ENCODE assay signal across 24 cellular contexts in genomic region chr16:84986879-84987278, GRCh38. TPM values are rescaled to one million over a fixed set of nuclear protein-coding genes. Genes with fewer than 3 reads are reported as not detected.
DNase-seq lines count a peak whose midpoint lies in the region; ATAC-seq, FAIRE-seq and TF ChIP-seq lines count a peak whose summit lies in the region.
"Had no signal": no experiment of that assay in that cellular context is flagged by ENCODE, and none has a peak within 500 bp of the region (broad histone marks: within the 10 kb centered on the region; RNA-seq: fewer than 3 reads in every experiment).

No MANE protein-coding gene starts in this region.

- intact Hi-C loops in kidney (cut with DNase I), result no loop called here

- H3K9me3 ChIP-seq in CD4-positive, CD25-positive, alpha-beta regulatory T cell (ENCODE audit: control insufficient read depth in 2 of 2, low read length in 2 of 2), result no peaks in the 10 kb centered on the region
- H3K9me3 ChIP-seq in kidney (ENCODE audit: control insufficient read depth in 1 of 2, low read length in 2 of 2), result no peaks in the 10 kb centered on the region
- H3K9me3 ChIP-seq: body of pancreas, esophagus muscularis mucosa had no signal

- H3K4me1 ChIP-seq in CD4-positive, CD25-positive, alpha-beta regulatory T cell (ENCODE audit: control insufficient read depth, insufficient read depth, low read length, poor library complexity, severe bottlenecking), result no peaks in the 10 kb centered on the region
- H3K4me1 ChIP-seq in kidney (ENCODE audit: control insufficient read depth in 1 of 2, insufficient read depth in 1 of 2, low read depth in 1 of 2, low read length in 2 of 2) (peaks cover 0 to 2% of the 10 kb centered on the region in 2 donors), rectal smooth muscle tissue (ENCODE audit: control insufficient read depth, insufficient read depth, low read length) (peaks cover 4% of the 10 kb centered on the region)

- no peak for TF ChIP-seq CTCF in kidney (IDR thresholded peaks at IDR 0.05; ENCODE audit: borderline replicate concordance, extremely low read depth, insufficient read depth)

- no peak overlapping the region for H3K4me3 ChIP-seq in CD4-positive, CD25-positive, alpha-beta regulatory T cell (ENCODE audit: low read depth, low read length)
- H3K4me3 ChIP-seq in kidney (ENCODE audit: low read length in 2 of 2), result no peak overlapping the region
- no peak overlapping the region for H3K4me3 ChIP-seq in rectal smooth muscle tissue (ENCODE audit: low read length)
- H3K4me3 ChIP-seq: body of pancreas, esophagus muscularis mucosa, lung had no signal

- peaks cover 0 to 21% (median 8%) of the 10 kb centered on the region in 4 donors for H3K4me1 Mint-ChIP-seq in CD4-positive, CD25-positive, alpha-beta regulatory T cell
- peaks cover 14% of the 10 kb centered on the region for H3K4me1 Mint-ChIP-seq in stimulated activated memory B cell treated with anti-CD40 and anti-IgM and Interleukin-4, amounts not matched to agents 10 μg/mL and 1 μg/mL and 100 μg/mL, for 72 hours
- peaks cover 25% of the 10 kb centered on the region for H3K4me1 Mint-ChIP-seq in stimulated activated naive CD8-positive, alpha-beta T cell treated with anti-CD3 and anti-CD28 coated beads, Interleukin-15, amount 100 ng/mL, for 72 hours
- H3K4me1 Mint-ChIP-seq: WTC11 had no signal

- H3K27ac Mint-ChIP-seq in CD4-positive, CD25-positive, alpha-beta regulatory T cell, result peak overlapping the region in 2 of 3 donors; percentile 11 to 80
- no peak overlapping the region for H3K27ac Mint-ChIP-seq in stimulated activated memory B cell treated with anti-CD40 and anti-IgM and Interleukin-4, amounts not matched to agents 10 μg/mL and 1 μg/mL and 100 μg/mL, for 72 hours
- peak overlapping the region in 1 of 2 donors; percentile 87 for H3K27ac Mint-ChIP-seq in stimulated activated naive CD8-positive, alpha-beta T cell treated with anti-CD3 and anti-CD28 coated beads, Interleukin-15, amount 100 ng/mL, for 72 hours
- H3K27ac Mint-ChIP-seq: WTC11 had no signal

- H3K36me3 ChIP-seq in CD4-positive, CD25-positive, alpha-beta regulatory T cell (ENCODE audit: control insufficient read depth, insufficient read depth, low read length), result peaks cover 59% of the 10 kb centered on the region
- H3K36me3 ChIP-seq in kidney (ENCODE audit: control insufficient read depth in 1 of 2, insufficient read depth in 2 of 2, low read length in 2 of 2) (peaks cover 29 to 30% of the 10 kb centered on the region in 2 donors), rectal smooth muscle tissue (ENCODE audit: control insufficient read depth, insufficient read depth, low read length) (peaks cover 31% of the 10 kb centered on the region)

- peaks cover 47% of the 10 kb centered on the region for H3K36me3 Mint-ChIP-seq in CD4-positive, CD25-positive, alpha-beta regulatory T cell
- H3K36me3 Mint-ChIP-seq in stimulated activated memory B cell treated with anti-CD40 and anti-IgM and Interleukin-4, amounts not matched to agents 10 μg/mL and 1 μg/mL and 100 μg/mL, for 72 hours, result peaks cover 65% of the 10 kb centered on the region

- H3K9ac ChIP-seq in kidney (ENCODE audit: low read length in 2 of 2), result no peak overlapping the region
- no peak overlapping the region for H3K9ac ChIP-seq in rectal smooth muscle tissue (ENCODE audit: low read length)

- no peak overlapping the region for H3K4me3 Mint-ChIP-seq in CD4-positive, CD25-positive, alpha-beta regulatory T cell
- H3K4me3 Mint-ChIP-seq in stimulated activated memory B cell treated with anti-CD40 and anti-IgM and Interleukin-4, amounts not matched to agents 10 μg/mL and 1 μg/mL and 100 μg/mL, for 72 hours, result no peak overlapping the region
- no peak overlapping the region for H3K4me3 Mint-ChIP-seq in stimulated activated naive CD8-positive, alpha-beta T cell treated with anti-CD3 and anti-CD28 coated beads, Interleukin-15, amount 100 ng/mL, for 72 hours
- H3K4me3 Mint-ChIP-seq: CD8-positive, alpha-beta memory T cell; effector memory CD8-positive, alpha-beta T cell; WTC11 had no signal

- H3K27me3 Mint-ChIP-seq in CD4-positive, CD25-positive, alpha-beta regulatory T cell, result no peaks in the 10 kb centered on the region
- no peaks in the 10 kb centered on the region for H3K27me3 Mint-ChIP-seq in stimulated activated memory B cell treated with anti-CD40 and anti-IgM and Interleukin-4, amounts not matched to agents 10 μg/mL and 1 μg/mL and 100 μg/mL, for 72 hours
- no peaks in the 10 kb centered on the region for H3K27me3 Mint-ChIP-seq in stimulated activated naive CD8-positive, alpha-beta T cell treated with anti-CD3 and anti-CD28 coated beads, Interleukin-15, amount 100 ng/mL, for 72 hours
- H3K27me3 Mint-ChIP-seq: CD8-positive, alpha-beta memory T cell; effector memory CD8-positive, alpha-beta T cell had no signal

- no peaks in the 10 kb centered on the region for H3K9me3 Mint-ChIP-seq in CD4-positive, CD25-positive, alpha-beta regulatory T cell
- no peaks in the 10 kb centered on the region for H3K9me3 Mint-ChIP-seq in stimulated activated memory B cell treated with anti-CD40 and anti-IgM and Interleukin-4, amounts not matched to agents 10 μg/mL and 1 μg/mL and 100 μg/mL, for 72 hours
- H3K9me3 Mint-ChIP-seq in stimulated activated naive CD8-positive, alpha-beta T cell treated with anti-CD3 and anti-CD28 coated beads, Interleukin-15, amount 100 ng/mL, for 72 hours, result no peaks in the 10 kb centered on the region
- H3K9me3 Mint-ChIP-seq: CD8-positive, alpha-beta memory T cell; effector memory CD8-positive, alpha-beta T cell; WTC11 had no signal

- FAIRE-seq in HTR-8/SVneo (lab: Jason Lieb, UNC), result peak; percentile 40
- FAIRE-seq in kidney (lab: Jason Lieb, UNC), result no peak
- FAIRE-seq: G401.6, GM19239, small intestine had no signal

- no peak for DNase-seq in CD4-positive, CD25-positive, alpha-beta regulatory T cell
- DNase-seq in HTR-8/SVneo (ENCODE audit: insufficient read length, low spot score) (no peak), kidney (peak; percentile 14)
- DNase-seq in stimulated activated CD8-positive, alpha-beta memory T cell treated with anti-CD3 and anti-CD28 coated beads, Interleukin-4, amount 100 ng/mL, for 48 hours, result no peak
- DNase-seq in stimulated activated naive CD8-positive, alpha-beta T cell treated with anti-CD3 and anti-CD28 coated beads, Interleukin-15, amount 100 ng/mL, for 72 hours, result no peak
- DNase-seq: activated CD8-positive, alpha-beta memory T cell treated with anti-CD3 and anti-CD28 coated beads, Interleukin-2, amount 50 U/mL, for 48 hours; activated effector memory CD4-positive, alpha-beta T cell treated with Interleukin-2 at 50 U/mL for 16 hours; body of pancreas; CD8-positive, alpha-beta memory T cell; effector memory CD8-positive, alpha-beta T cell; islet precursor cell; NCI-H2029 treated with DMSO at 0.1 percent for 48 hours; NCI-H774; small intestine; stimulated activated CD4-positive, alpha-beta T cell treated with anti-CD3 and anti-CD28 coated beads, Interleukin-1b, Interleukin-23, amount 100 ng/mL, for 48 hours; T1000 had no signal

- no peak overlapping the region for H3K27ac ChIP-seq in CD4-positive, CD25-positive, alpha-beta regulatory T cell (ENCODE audit: insufficient read depth, low read length, poor library complexity, severe bottlenecking)
- no peak overlapping the region for H3K27ac ChIP-seq in kidney (ENCODE audit: low read depth in 2 of 2, low read length in 2 of 2)
- H3K27ac ChIP-seq in rectal smooth muscle tissue (ENCODE audit: low read depth, low read length), result peak overlapping the region; percentile 1
- H3K27ac ChIP-seq: body of pancreas had no signal

- no peak for ATAC-seq in CD4-positive, CD25-positive, alpha-beta regulatory T cell (ENCODE audit: low read depth in 2 of 2)
- no peak for ATAC-seq in stimulated activated memory B cell treated with anti-CD40 and anti-IgM and Interleukin-4, amounts not matched to agents 10 μg/mL and 1 μg/mL and 100 μg/mL, for 72 hours
- no peak for ATAC-seq in stimulated activated naive CD8-positive, alpha-beta T cell treated with anti-CD3 and anti-CD28 coated beads, Interleukin-15, amount 100 ng/mL, for 72 hours
- ATAC-seq: body of pancreas; effector memory CD8-positive, alpha-beta T cell; Right ventricle myocardium inferior; WTC11 had no signal

- H3K27me3 ChIP-seq in CD4-positive, CD25-positive, alpha-beta regulatory T cell (ENCODE audit: control insufficient read depth, insufficient read depth, low read length), result no peaks in the 10 kb centered on the region
- H3K27me3 ChIP-seq in rectal smooth muscle tissue (ENCODE audit: control insufficient read depth, insufficient read depth, low read length), result no peaks in the 10 kb centered on the region
- H3K27me3 ChIP-seq: body of pancreas, esophagus muscularis mucosa had no signal

RNA-seq across cellular contexts. Expression of gene ZDHHC7, which starts 24.5 kb away (rescaled TPM):
- 42.6 TPM for total RNA-seq in CD4-positive, CD25-positive, alpha-beta regulatory T cell
- polyA plus RNA-seq in CD4-positive, CD25-positive, alpha-beta regulatory T cell, result 10 to 100 TPM; 26.0 to 38.9 (median 37.1) TPM
- 54.4 TPM for total RNA-seq in kidney
- 23.4 TPM for polyA plus RNA-seq in kidney (ENCODE audit: insufficient read depth, low read depth, low replicate concordance)

RNA-seq across cellular contexts. Expression of gene KIAA0513, which starts 40.7 kb away (rescaled TPM):
- total RNA-seq in CD4-positive, CD25-positive, alpha-beta regulatory T cell, result 7.5 TPM
- 1 to 10 TPM; 1.5 to 3.9 (median 3.3) TPM for polyA plus RNA-seq in CD4-positive, CD25-positive, alpha-beta regulatory T cell
- 19.2 TPM for total RNA-seq in kidney
- polyA plus RNA-seq in kidney (ENCODE audit: insufficient read depth, low read depth, low replicate concordance), result 2.6 TPM
